Comparison of ENCODE assay signal across 23 cellular contexts in the genomic region with DNA sequence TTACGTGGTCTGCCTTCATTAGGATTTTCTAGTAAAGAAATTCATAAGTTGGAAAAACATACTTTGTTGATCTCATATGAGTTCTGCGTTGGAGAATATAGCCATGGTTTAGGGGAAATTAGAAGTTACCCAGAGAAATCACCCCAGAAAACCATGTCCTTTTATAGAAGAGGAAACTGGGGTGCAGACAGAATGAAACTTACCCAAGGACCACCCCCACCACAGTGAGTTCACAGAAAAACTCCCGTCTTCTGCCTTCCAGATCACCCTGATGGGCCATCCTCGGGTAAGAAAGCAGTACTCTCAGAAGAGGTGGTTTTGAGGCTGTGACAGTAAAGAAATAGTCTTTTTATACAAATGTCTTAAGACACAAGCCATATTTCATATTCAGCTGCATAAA. TPM values are rescaled to one million over a fixed set of nuclear protein-coding genes. Genes with fewer than 3 reads are reported as not detected.
DNase-seq lines count a peak whose midpoint lies in the region; ATAC-seq, FAIRE-seq and TF ChIP-seq lines count a peak whose summit lies in the region.
"Had no signal": no experiment of that assay in that cellular context is flagged by ENCODE, and none has a peak within 500 bp of the region (broad histone marks: within the 10 kb centered on the region; RNA-seq: fewer than 3 reads in every experiment).

No MANE protein-coding gene starts in this region.

- no peak for TF ChIP-seq RAD21 in GM12878 (IDR thresholded peaks at IDR 0.05; ENCODE audit: insufficient read depth, low read depth, low read length)

- no peak for TF ChIP-seq POLR2A in GM12878 (IDR thresholded peaks at IDR 0.05; ENCODE audit: low read depth, low read length)

- no peak for TF ChIP-seq CTCF in GM13976 (IDR thresholded peaks at IDR 0.05; ENCODE audit: borderline replicate concordance, control extremely low read depth, extremely low read depth, insufficient read depth, missing control alignments)
- TF ChIP-seq CTCF in GM12878 (IDR thresholded peaks at IDR 0.05 in 2 of 3, conservative IDR thresholded peaks at IDR 0.05 in 1 of 3; ENCODE audit: control insufficient read depth in 2 of 3, extremely low read depth in 1 of 3, insufficient read depth in 1 of 3, low read depth in 3 of 3, low read length in 3 of 3): no peak

- intact Hi-C loops in GM12878 (cut with micrococcal nuclease; ENCODE audit: unreplicated experiment): no loop called here

- SMC1A ChIA-PET in GM12878 (lab: Charles Lee; ENCODE audit: uncharacterized antibody, unreplicated experiment): no interaction called here

- 13% methylated on average over 4 of the region's 4 CpGs for WGBS in GM12878 (ENCODE audit: insufficient coverage, insufficient replicate concordance, low lambda C conversion rate, missing lambda C conversion rate)

- FAIRE-seq in GM12878 (lab: Jason Lieb, UNC): no peak
- FAIRE-seq: A204.1, GM18507 had no signal

- H3K79me2 ChIP-seq in GM12878 (ENCODE audit: control insufficient read depth, insufficient read depth, low read length): no peaks in the 10 kb centered on the region

- H3K9me3 ChIP-seq in GM12878 (replicated peaks; ENCODE audit: control insufficient read depth, insufficient read depth, low read length): no peaks in the 10 kb centered on the region
- H3K9me3 ChIP-seq: BE2C had no signal

- H3K36me3 ChIP-seq in GM12878 (ENCODE audit: control insufficient read depth in 2 of 2, insufficient read depth in 2 of 2, low read length in 1 of 2): no peaks in the 10 kb centered on the region
- H3K36me3 ChIP-seq: BE2C had no signal

- peak overlapping the region; percentile 29 for H2AFZ ChIP-seq in GM12878 (ENCODE audit: control insufficient read depth, low read depth, low read length)

- ATAC-seq in GM21360 (IDR thresholded peaks at IDR 0.05; ENCODE audit: unreplicated experiment) (peak; percentile 48), GM12878 (peak; percentile 53), GM21528 (IDR thresholded peaks at IDR 0.05; ENCODE audit: low FRiP score, unreplicated experiment) (no peak), GM19324 (IDR thresholded peaks at IDR 0.05; ENCODE audit: low FRiP score, unreplicated experiment) (no peak)
- ATAC-seq: HCT116 had no signal

- no peak overlapping the region for H3K9ac ChIP-seq in GM12878 (ENCODE audit: control insufficient read depth, insufficient read depth, low read length)
- H3K9ac ChIP-seq: KMS-11 had no signal

- H3K27me3 ChIP-seq in GM12878 (replicated peaks in 1 of 2; ENCODE audit: control insufficient read depth in 2 of 2, insufficient read depth in 2 of 2, low read length in 1 of 2): 0 out of 4 replicates have a peak, but pooled peaks cover 0 to 5% of the 10 kb centered on the region in 2 experiments

- H4K20me1 ChIP-seq in GM12878 (ENCODE audit: control insufficient read depth, insufficient read depth): no peaks in the 10 kb centered on the region

- no peak overlapping the region for H3K4me3 ChIP-seq in GM12878

- RAD21 ChIA-PET in GM12878 (lab: Charles Lee; ENCODE audit: unreplicated experiment): no interaction called here

- TF ChIP-seq EP300 in GM12878 (IDR thresholded peaks at IDR 0.05; ENCODE audit: borderline replicate concordance in 1 of 2, control insufficient read depth in 1 of 2, low read depth in 2 of 2, low read length in 2 of 2): no peak

- CTCF ChIA-PET in GM12878 (lab: Yijun Ruan, JAX): no interaction called here

- POLR2A ChIA-PET in GM12878 (lab: Charles Lee): no interaction called here

- DNase-seq in GM13976 (ENCODE audit: low spot score): peak; percentile 41
- DNase-seq in GM12878 (ENCODE audit: low read depth, low spot score): no peak
- no peak for DNase-seq in KBM-7
- DNase-seq: ACHN; BE2C; C1 segment of cervical spinal cord; CD4-positive, CD25-positive, alpha-beta regulatory T cell; CD8-positive, alpha-beta memory T cell; COR-L47; DMS 273 treated with DMSO at 0.1 percent for 48 hours; DMS53; DND-41; EL; GOT3; H7; HFFc6 had no signal

- 0 out of 2 replicates have a peak overlapping the region, but pooled peaks have one; percentile 31 for H3K27ac ChIP-seq in GM12878 (ENCODE audit: control insufficient read depth, insufficient read depth)
- H3K27ac ChIP-seq: KMS-11 had no signal

- no TSS peak for BruUV-seq in GM12878 (replicated peaks; lab: Mats Ljungman, UMichigan)

- H3K4me2 ChIP-seq in GM12878 (ENCODE audit: control insufficient read depth, insufficient read depth): peak overlapping the region; percentile 11; the same call in 1 of the 2 replicates
- H3K4me2 ChIP-seq: KMS-11 had no signal

- peaks cover 6% of the 10 kb centered on the region for H3K4me1 ChIP-seq in GM12878 (ENCODE audit: control insufficient read depth, insufficient read depth, low read length)
- H3K4me1 ChIP-seq: BE2C had no signal

- in situ Hi-C loops in GM13976 (cut with MboI; ENCODE audit: low sequenced_read_pairs, unreplicated experiment) (no loop called here), GM12878 (cut with MboI) (no loop called here), KBM-7 (cut with MboI; ENCODE audit: low pct_unique_long_range_greater_than_20kb, low sequenced_read_pairs) (no loop called here)

TF ChIP-seq in GM12878, 131 proteins besides CTCF, POLR2A, EP300 and RAD21:
- no peak for TF ChIP-seq GABPA (IDR thresholded peaks at IDR 0.05; ENCODE audit: low read depth)
- peak in 1 of 2 experiments; percentile 62; a peak in 1 of 4 replicates for TF ChIP-seq SRF (IDR thresholded peaks at IDR 0.05; ENCODE audit: low read depth in 2 of 2, low read length in 2 of 2)
- peak; percentile 57 for TF ChIP-seq RUNX3 (IDR thresholded peaks at IDR 0.05; ENCODE audit: low read length)
- no peak for TF ChIP-seq GATAD2B (conservative IDR thresholded peaks at IDR 0.05; ENCODE audit: low read depth)
- peak; percentile 50; the same call in 1 of the 2 replicates for TF ChIP-seq JUNB (IDR thresholded peaks at IDR 0.05)
- TF ChIP-seq, protein P1, sequence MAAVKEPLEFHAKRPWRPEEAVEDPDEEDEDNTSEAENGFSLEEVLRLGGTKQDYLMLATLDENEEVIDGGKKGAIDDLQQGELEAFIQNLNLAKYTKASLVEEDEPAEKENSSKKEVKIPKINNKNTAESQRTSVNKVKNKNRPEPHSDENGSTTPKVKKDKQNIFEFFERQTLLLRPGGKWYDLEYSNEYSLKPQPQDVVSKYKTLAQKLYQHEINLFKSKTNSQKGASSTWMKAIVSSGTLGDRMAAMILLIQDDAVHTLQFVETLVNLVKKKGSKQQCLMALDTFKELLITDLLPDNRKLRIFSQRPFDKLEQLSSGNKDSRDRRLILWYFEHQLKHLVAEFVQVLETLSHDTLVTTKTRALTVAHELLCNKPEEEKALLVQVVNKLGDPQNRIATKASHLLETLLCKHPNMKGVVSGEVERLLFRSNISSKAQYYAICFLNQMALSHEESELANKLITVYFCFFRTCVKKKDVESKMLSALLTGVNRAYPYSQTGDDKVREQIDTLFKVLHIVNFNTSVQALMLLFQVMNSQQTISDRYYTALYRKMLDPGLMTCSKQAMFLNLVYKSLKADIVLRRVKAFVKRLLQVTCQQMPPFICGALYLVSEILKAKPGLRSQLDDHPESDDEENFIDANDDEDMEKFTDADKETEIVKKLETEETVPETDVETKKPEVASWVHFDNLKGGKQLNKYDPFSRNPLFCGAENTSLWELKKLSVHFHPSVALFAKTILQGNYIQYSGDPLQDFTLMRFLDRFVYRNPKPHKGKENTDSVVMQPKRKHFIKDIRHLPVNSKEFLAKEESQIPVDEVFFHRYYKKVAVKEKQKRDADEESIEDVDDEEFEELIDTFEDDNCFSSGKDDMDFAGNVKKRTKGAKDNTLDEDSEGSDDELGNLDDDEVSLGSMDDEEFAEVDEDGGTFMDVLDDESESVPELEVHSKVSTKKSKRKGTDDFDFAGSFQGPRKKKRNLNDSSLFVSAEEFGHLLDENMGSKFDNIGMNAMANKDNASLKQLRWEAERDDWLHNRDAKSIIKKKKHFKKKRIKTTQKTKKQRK (IDR thresholded peaks at IDR 0.05; ENCODE audit: low read depth, low read length): no peak

RNA-seq across cellular contexts. Expression of a gene that starts 25.1 kb away (rescaled TPM):
- 0.17 TPM in 1 of 2 replicates, not detected in the other for total RNA-seq in GM12878 (2013; cell fraction: nucleolus; rRNA removed)
- total RNA-seq in GM12878 (2014; rRNA removed): not detected in 2 replicates
- total RNA-seq in GM12878 (2014; rRNA removed; fragmentation: Illumina TruSeq; extraction: Trizol): not detected in 2 replicates
- total RNA-seq in GM12878 (2021): not detected in 2 replicates
- not detected for polyA plus RNA-seq in GM12878 (2011; ENCODE audit: low read depth)
- 0.01 TPM in 1 of 2 replicates, not detected in the other for polyA plus RNA-seq in GM12878 (2011; rRNA removed)
- polyA plus RNA-seq in GM12878 (2011; cell fraction: cytosol; rRNA removed): not detected in 2 replicates
- 0.03 TPM in 1 of 2 replicates, not detected in the other for polyA plus RNA-seq in GM12878 (2011; cell fraction: nucleus; rRNA removed)
- 0.03 TPM in 1 of 2 replicates, not detected in the other for polyA plus RNA-seq in GM12878 (2012)
- polyA plus RNA-seq in GM12878 (2014; fragmentation: Illumina TruSeq; extraction: Trizol): 0.01 TPM in 1 of 2 replicates, not detected in the other
- polyA plus RNA-seq in GM12878 (2014; fragmentation: Nextera tagmentation; extraction: Ambion mirVana): not detected
- polyA plus RNA-seq in GM12878 (2014; rRNA removed): not detected in 2 replicates
- polyA plus RNA-seq in GM12878 (2016; fragmentation: Nextera tagmentation; extraction: Ambion mirVana): under 1 TPM in 1 of 2 experiments, not detected in 1; 0.08 TPM
- 0.10 TPM in 1 of 2 replicates, not detected in the other for polyA minus RNA-seq in GM12878 (2011; rRNA and poly(A)+ RNA removed)
- not detected in 2 replicates for polyA minus RNA-seq in GM12878 (2011; cell fraction: cytosol; rRNA and poly(A)+ RNA removed)
- polyA minus RNA-seq in GM12878 (2011; cell fraction: nucleus; rRNA and poly(A)+ RNA removed): 0.10 TPM in 1 of 2 replicates, not detected in the other
- total RNA-seq: CD4-positive, CD25-positive, alpha-beta regulatory T cell had no signal
- polyA plus RNA-seq: CD8-positive, alpha-beta memory T cell had no signal

Comparison
In these comparisons a context has a peak if more than half of its experiments do, and no peak if none do; other contexts are left out.
1. ATAC-seq: peak in GM21360 (single experiment) and GM12878 (single experiment); none in GM21528 (single experiment) and GM19324 (single experiment).